Comparison of ENCODE assay signal across 25 cellular contexts in genomic region chr1:108871050-108871724, GRCh38. TPM values are rescaled to one million over a fixed set of nuclear protein-coding genes. Genes with fewer than 3 reads are reported as not detected.
DNase-seq lines count a peak whose midpoint lies in the region; ATAC-seq, FAIRE-seq and TF ChIP-seq lines count a peak whose summit lies in the region.
"Had no signal": no experiment of that assay in that cellular context is flagged by ENCODE, and none has a peak within 500 bp of the region (broad histone marks: within the 10 kb centered on the region; RNA-seq: fewer than 3 reads in every experiment).

No MANE protein-coding gene starts in this region.

- H3K4me3 ChIP-seq in HEK293 (ENCODE audit: low read depth, low read length), result no peak overlapping the region
- H3K4me3 ChIP-seq in K562, result no peak overlapping the region
- H3K4me3 ChIP-seq in neutrophil (ENCODE audit: low read depth in 1 of 2, low read length in 1 of 2), result no peak overlapping the region

- DNase-seq in K562 (ENCODE audit: extremely low read depth in 1 of 4, low spot score in 3 of 4), result no peak
- no peak for DNase-seq in kidney glomerular epithelial cell (lab: John Stamatoyannopoulos, UW)
- DNase-seq in G401 (ENCODE audit: low spot score), result no peak
- DNase-seq: ACHN; BE2C; C1 segment of cervical spinal cord; CD4-positive, CD25-positive, alpha-beta regulatory T cell; CD8-positive, alpha-beta memory T cell; COR-L47; DMS 273 treated with DMSO at 0.1 percent for 48 hours; DMS53; DND-41; EL; GOT3; HCEC 1CT; HFFc6; KG1 had no signal

- H3K4me1 ChIP-seq in HEK293 (ENCODE audit: control insufficient read depth, insufficient read depth, low read length) (no peaks in the 10 kb centered on the region), K562 (replicated peaks in 1 of 2; ENCODE audit: control insufficient read depth in 2 of 2, insufficient read depth in 2 of 2, low read length in 2 of 2) (peaks cover 0 to 2% of the 10 kb centered on the region in 2 experiments; a peak in 1 of 5 replicates), neutrophil (ENCODE audit: control insufficient read depth in 1 of 2, insufficient read depth in 1 of 2, low read depth in 1 of 2, low read length in 1 of 2) (peaks cover 17 to 21% of the 10 kb centered on the region in 2 experiments)
- H3K4me1 ChIP-seq: BE2C had no signal

- no TSS peak for BruUV-seq in K562 (replicated peaks; lab: Mats Ljungman, UMichigan)

- POLR2A ChIA-PET in HEK293 (lab: Yijun Ruan, JAX) (no interaction called here), K562 (lab: Yijun Ruan, JAX) (interaction anchor here (1.2 to 1.3 kb wide), 2 partner anchors 18 to 45 kb away, joined by 3 to 5 read pairs; no protein-coding TSS in a partner anchor)

- no peak overlapping the region for H3K4me2 ChIP-seq in K562 (ENCODE audit: insufficient read depth, low read length)

- peak overlapping the region; percentile 47 for H2AFZ ChIP-seq in K562 (ENCODE audit: low read depth, low read length)

- 16% methylated on average over 5 of the region's 5 CpGs for WGBS in K562 (ENCODE audit: insufficient coverage, low coverage, missing lambda C conversion rate)

- TF ChIP-seq RAD21 in K562 (CRISPR knock-in tag; conservative IDR thresholded peaks at IDR 0.05 in 1 of 2, IDR thresholded peaks at IDR 0.05 in 1 of 2), result no peak

- CTCF ChIA-PET in HEK293 (lab: Yijun Ruan, JAX), result interaction anchor here (0.6 to 1.1 kb wide), 2 partner anchors 82 to 118 kb away, joined by 4 to 5 read pairs; no protein-coding TSS in a partner anchor
- CTCF ChIA-PET in K562 (lab: Yijun Ruan, JAX; ENCODE audit: low intra/inter-chr PET ratio), result no interaction called here

- ATAC-seq in K562 (no peak; the same call in 2 of the 3 replicates), HG02981 (IDR thresholded peaks at IDR 0.05; ENCODE audit: unreplicated experiment) (no peak)
- ATAC-seq: HepG2 had no signal

- H3K27ac ChIP-seq in HEK293 (ENCODE audit: extremely low read depth, low read depth, low read length), result no peak overlapping the region
- H3K27ac ChIP-seq in K562 (ENCODE audit: extremely low read depth, low read depth, low read length), result no peak overlapping the region
- H3K27ac ChIP-seq in neutrophil, result peak overlapping the region; percentile 12

- H3K9ac ChIP-seq in K562 (ENCODE audit: insufficient read depth in 1 of 2, low read depth in 2 of 2, low read length in 2 of 2), result no peak overlapping the region

- H3K36me3 ChIP-seq in HEK293 (ENCODE audit: control insufficient read depth in 2 of 2, insufficient read depth in 1 of 2, low read length in 2 of 2), result no peaks in the 10 kb centered on the region
- no peaks in the 10 kb centered on the region for H3K36me3 ChIP-seq in K562 (ENCODE audit: control insufficient read depth, insufficient read depth, low read length)
- H3K36me3 ChIP-seq in neutrophil, result no peaks in the 10 kb centered on the region
- H3K36me3 ChIP-seq: BE2C had no signal

- no peaks in the 10 kb centered on the region for H4K20me1 ChIP-seq in K562 (replicated peaks; ENCODE audit: control insufficient read depth, insufficient read depth, low read length)

- TF ChIP-seq CTCF in HEK293 (tag by site-specific recombination; IDR thresholded peaks at IDR 0.05), result no peak
- TF ChIP-seq CTCF in K562 (IDR thresholded peaks at IDR 0.05 in 2 of 3, conservative IDR thresholded peaks at IDR 0.05 in 1 of 3; ENCODE audit: insufficient read depth in 2 of 3, low read depth in 1 of 3, low read length in 3 of 3), result no peak
- TF ChIP-seq CTCF in neutrophil (IDR thresholded peaks at IDR 0.05), result no peak

- H3K9me3 ChIP-seq in HEK293 (ENCODE audit: control insufficient read depth, insufficient read depth, low read depth, low read length) (no peaks in the 10 kb centered on the region), K562 (replicated peaks; ENCODE audit: control insufficient read depth, insufficient read depth, low read depth, low read length) (no peaks in the 10 kb centered on the region), neutrophil (no peaks in the 10 kb centered on the region)
- H3K9me3 ChIP-seq: BE2C had no signal

- in situ Hi-C loops in K562 (cut with MboI), result no loop called here
- in situ Hi-C loops in G401 (cut with HindIII; ENCODE audit: low sequenced_read_pairs), result no loop called here

- H3K9me1 ChIP-seq in K562 (ENCODE audit: control insufficient read depth, insufficient read depth, low read length), result no peaks in the 10 kb centered on the region

- FAIRE-seq in K562 (lab: Jason Lieb, UNC), result no peak
- FAIRE-seq: A204.1, G401.6, GM12891, HepG2 had no signal

- TF ChIP-seq EP300 in K562 (IDR thresholded peaks at IDR 0.05; ENCODE audit: low read length), result no peak

- no peaks in the 10 kb centered on the region for H3K79me2 ChIP-seq in K562 (ENCODE audit: control insufficient read depth, insufficient read depth, low read length)

- intact Hi-C loops in K562 (cut with micrococcal nuclease), result no loop called here

- H3K27me3 ChIP-seq in K562 (ENCODE audit: control insufficient read depth in 2 of 2, insufficient read depth in 2 of 2, low read length in 2 of 2), result no peaks in the 10 kb centered on the region
- H3K27me3 ChIP-seq in neutrophil, result no peaks in the 10 kb centered on the region
- H3K27me3 ChIP-seq: BE2C had no signal

- TF ChIP-seq POLR2A in K562 (conservative IDR thresholded peaks at IDR 0.05), result no peak

TF ChIP-seq in HEK293, 187 proteins besides CTCF, POLR2A, EP300 and RAD21 (continues in another document):
- TF ChIP-seq ZBTB17 (tag by site-specific recombination; IDR thresholded peaks at IDR 0.05) (peak; percentile 34; the same call in 1 of the 2 replicates), ZNF639 (tag by site-specific recombination; IDR thresholded peaks at IDR 0.05) (no peak)

TF ChIP-seq in K562, 482 proteins besides CTCF, POLR2A, EP300 and RAD21:
- TF ChIP-seq ETV5 (CRISPR knock-in tag; IDR thresholded peaks at IDR 0.05; ENCODE audit: low read depth), result 0 out of 2 replicates have a peak, but pooled peaks have one; percentile 21
- no peak for TF ChIP-seq RUNX1 (IDR thresholded peaks at IDR 0.05; ENCODE audit: low read depth)
TF ChIP-seq in K562: peak in this region for 1.

RNA-seq across cellular contexts. Expression of gene GPSM2, which starts 5.6 kb away (rescaled TPM):
- total RNA-seq in K562 (2011; cell fraction: chromatin; rRNA removed; ENCODE audit: low replicate concordance), result 18.4 and 43.2 TPM in 2 replicates
- total RNA-seq in K562 (2011; cell fraction: nucleolus; rRNA removed), result 7.0 and 7.4 TPM in 2 replicates
- total RNA-seq in K562 (2011; cell fraction: nucleoplasm; rRNA removed), result 17.6 and 19.1 TPM in 2 replicates
- total RNA-seq in K562 (2014; rRNA removed), result 27.0 and 29.2 TPM in 2 replicates
- total RNA-seq in K562 (2014; rRNA removed; fragmentation: Illumina TruSeq; extraction: Trizol), result 39.1 and 41.5 TPM in 2 replicates
- 40.9 and 50.8 TPM in 2 replicates for total RNA-seq in K562 (2015; rRNA removed; fragmentation: Illumina TruSeq; extraction: Trizol)
- total RNA-seq in K562 (2021), result 28.9 and 32.1 TPM in 2 replicates
- polyA plus RNA-seq in K562 (2011; rRNA removed), result 28.1 and 37.8 TPM in 2 replicates
- polyA plus RNA-seq in K562 (2011; cell fraction: cytosol; rRNA removed), result 10.8 and 18.3 TPM in 2 replicates
- polyA plus RNA-seq in K562 (2011; cell fraction: nucleus; rRNA removed), result 9.1 and 14.4 TPM in 2 replicates
- 21.8 and 25.7 TPM in 2 replicates for polyA plus RNA-seq in K562 (2012)
- 25.2 and 34.4 TPM in 2 replicates for polyA plus RNA-seq in K562 (2014; fragmentation: Illumina TruSeq; extraction: Trizol)
- polyA plus RNA-seq in K562 (2014; fragmentation: Nextera tagmentation; extraction: Ambion mirVana), result 1 to 10 TPM; 7.8 to 8.4 TPM
- polyA plus RNA-seq in K562 (2014; rRNA removed), result 26.5 and 28.5 TPM in 2 replicates
- polyA minus RNA-seq in K562 (2011; rRNA and poly(A)+ RNA removed), result 45.9 and 46.7 TPM in 2 replicates
- 19.4 and 22.1 TPM in 2 replicates for polyA minus RNA-seq in K562 (2011; cell fraction: cytosol; rRNA and poly(A)+ RNA removed)
- polyA minus RNA-seq in K562 (2011; cell fraction: nucleus; rRNA and poly(A)+ RNA removed), result 7.5 and 17.2 TPM in 2 replicates
- 28.2 and 29.3 TPM in 2 replicates for total RNA-seq in G401 (2014; rRNA removed; shearing (Covaris generic))

RNA-seq across cellular contexts. Expression of gene AKNAD1, which starts 14.3 kb away (rescaled TPM):
- total RNA-seq in K562 (2011; cell fraction: chromatin; rRNA removed; ENCODE audit: low replicate concordance), result not detected in 2 replicates
- total RNA-seq in K562 (2011; cell fraction: nucleolus; rRNA removed), result not detected in 2 replicates
- total RNA-seq in K562 (2011; cell fraction: nucleoplasm; rRNA removed), result not detected in 2 replicates
- not detected in 2 replicates for total RNA-seq in K562 (2014; rRNA removed)
- total RNA-seq in K562 (2014; rRNA removed; fragmentation: Illumina TruSeq; extraction: Trizol), result not detected in 2 replicates
- not detected in 2 replicates for total RNA-seq in K562 (2015; rRNA removed; fragmentation: Illumina TruSeq; extraction: Trizol)
- total RNA-seq in K562 (2021), result not detected in 2 replicates
- not detected in 2 replicates for polyA plus RNA-seq in K562 (2011; rRNA removed)
- not detected in 2 replicates for polyA plus RNA-seq in K562 (2011; cell fraction: cytosol; rRNA removed)
- polyA plus RNA-seq in K562 (2011; cell fraction: nucleus; rRNA removed), result not detected in 2 replicates
- not detected in 2 replicates for polyA plus RNA-seq in K562 (2012)
- polyA plus RNA-seq in K562 (2014; fragmentation: Illumina TruSeq; extraction: Trizol), result 0.30 TPM in 1 of 2 replicates, not detected in the other
- polyA plus RNA-seq in K562 (2014; fragmentation: Nextera tagmentation; extraction: Ambion mirVana), result under 1 TPM in 1 of 2 experiments, not detected in 1; 0.13 TPM
- not detected in 2 replicates for polyA plus RNA-seq in K562 (2014; rRNA removed)
- polyA minus RNA-seq in K562 (2011; rRNA and poly(A)+ RNA removed), result not detected in 2 replicates
- polyA minus RNA-seq in K562 (2011; cell fraction: cytosol; rRNA and poly(A)+ RNA removed), result not detected in 2 replicates
- polyA minus RNA-seq in K562 (2011; cell fraction: nucleus; rRNA and poly(A)+ RNA removed), result not detected in 2 replicates
- total RNA-seq in G401 (2014; rRNA removed; shearing (Covaris generic)), result not detected in 2 replicates
- total RNA-seq: CD4-positive, CD25-positive, alpha-beta regulatory T cell; CD8-positive, alpha-beta memory T cell; HepG2 had no signal
- polyA plus RNA-seq: CD4-positive, CD25-positive, alpha-beta regulatory T cell; CD8-positive, alpha-beta memory T cell; HepG2; IgD-negative memory B cell had no signal

Comparison
In these comparisons a context has a peak if more than half of its experiments do, and no peak if none do; other contexts are left out.
1. Of the 44 proteins assayed by ChIP-seq in both K562 and HEK293: peak only in K562: none; only in HEK293: ZBTB17; in both: none; in neither: 43.